In genomic region chr7:25858562-25859411, GRCh38 we compare ENCODE assay signal across 15 cellular contexts.
DNase-seq lines count a peak whose midpoint lies in the region; TF ChIP-seq lines count a peak whose summit lies in the region.
"Had no signal": no experiment of that assay in that cellular context is flagged by ENCODE, and none has a peak within 500 bp of the region (broad histone marks: within the 10 kb centered on the region; RNA-seq: fewer than 3 reads in every experiment).

No MANE protein-coding gene starts in this region.

- no peak for TF ChIP-seq CTCF in RWPE1 (conservative IDR thresholded peaks at IDR 0.05; ENCODE audit: low read depth)

- DNase-seq in activated T-cell treated with anti-CD3 and anti-CD28 coated beads, Interleukin-2, amount 50 U/mL, for 24 hours, result peak; percentile 35
- no peak for DNase-seq in activated T-cell treated with anti-CD3 and anti-CD28 coated beads, Interleukin-2, amount 50 U/mL, for 1 hour
- DNase-seq in RWPE1 (ENCODE audit: low spot score) (no peak), skeletal muscle cell (ENCODE audit: low read depth) (no peak), foreskin melanocyte (no peak), dedifferentiated amniotic fluid mesenchymal stem cell (ENCODE audit: extremely low spot score) (no peak), D341Med (ENCODE audit: low spot score) (no peak)
- DNase-seq: activated naive CD4-positive, alpha-beta T cell; effector CD4-positive, alpha-beta T cell; heart left ventricle; naive B cell; NCI-H1436; OCI-M1 had no signal

- H3K27ac ChIP-seq in RWPE1 (peak overlapping the region; percentile 97), iPS-18a (ENCODE audit: low read length) (no peak overlapping the region)
- H3K27ac ChIP-seq: heart left ventricle, thoracic aorta had no signal

- H3K27me3 ChIP-seq in iPS-18a (ENCODE audit: control insufficient read depth, insufficient read depth, low read length), result peaks cover 82% of the 10 kb centered on the region

- no peaks in the 10 kb centered on the region for H3K9me3 ChIP-seq in iPS-18a (ENCODE audit: control insufficient read depth, low read depth, low read length)
- H3K9me3 ChIP-seq: thoracic aorta had no signal

- CTCF ChIA-PET in RWPE1 (lab: Yijun Ruan, JAX), result no interaction called here

- H3K4me3 Mint-ChIP-seq in activated T-cell treated with anti-CD3 and anti-CD28 coated beads, Interleukin-2, amount 50 U/mL, for 24 hours, result no peak overlapping the region

- H3K9me3 Mint-ChIP-seq in activated T-cell treated with anti-CD3 and anti-CD28 coated beads, Interleukin-2, amount 50 U/mL, for 24 hours, result peaks cover 15% of the 10 kb centered on the region

- H3K36me3 ChIP-seq in iPS-18a (ENCODE audit: control insufficient read depth, low read depth, low read length), result no peaks in the 10 kb centered on the region
- H3K36me3 ChIP-seq: heart left ventricle, thoracic aorta had no signal

- no peaks in the 10 kb centered on the region for H3K36me3 Mint-ChIP-seq in activated T-cell treated with anti-CD3 and anti-CD28 coated beads, Interleukin-2, amount 50 U/mL, for 24 hours (ENCODE audit: low read depth)

- H3K27ac Mint-ChIP-seq in activated T-cell treated with anti-CD3 and anti-CD28 coated beads, Interleukin-2, amount 50 U/mL, for 24 hours, result no peak overlapping the region

- POLR2A ChIA-PET in RWPE1 (lab: Yijun Ruan, JAX; ENCODE audit: low non-redundant PET), result no interaction called here

- H3K4me1 ChIP-seq in iPS-18a (ENCODE audit: control insufficient read depth, low read depth, low read length), result peaks cover 44% of the 10 kb centered on the region

- peaks cover 35% of the 10 kb centered on the region for H3K4me1 Mint-ChIP-seq in activated T-cell treated with anti-CD3 and anti-CD28 coated beads, Interleukin-2, amount 50 U/mL, for 24 hours (ENCODE audit: low read depth)

- no peak overlapping the region for H3K9ac ChIP-seq in iPS-18a (ENCODE audit: low read length)

- H3K27me3 Mint-ChIP-seq in activated T-cell treated with anti-CD3 and anti-CD28 coated beads, Interleukin-2, amount 50 U/mL, for 24 hours, result peaks cover 14% of the 10 kb centered on the region

- H3K4me3 ChIP-seq in iPS-18a (ENCODE audit: low read length) (peak overlapping the region; percentile 78), skeletal muscle cell (ENCODE audit: low read depth, low read length) (peak overlapping the region; percentile 11)
- H3K4me3 ChIP-seq: thoracic aorta had no signal
